13 cellular contexts compared by ENCODE assay signal in the genomic region with DNA sequence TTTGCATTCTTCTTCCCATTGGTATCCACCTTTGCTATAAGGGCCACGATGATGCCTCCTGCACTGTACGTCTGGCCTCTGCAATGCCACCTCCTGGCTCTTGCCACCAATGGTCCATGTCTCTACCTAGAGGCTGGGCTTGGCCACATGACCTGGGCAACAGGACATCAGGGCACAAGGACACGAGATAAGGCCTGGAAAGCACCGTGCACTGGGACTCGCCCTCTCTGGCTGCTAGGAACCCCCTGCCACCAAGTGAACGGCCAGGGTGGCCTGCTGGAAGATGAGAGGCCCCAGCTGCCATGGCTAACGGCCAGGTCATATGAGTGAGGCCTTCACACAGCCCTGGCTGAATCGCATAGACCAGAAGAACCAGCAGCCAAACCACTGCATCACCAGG.
"Had no signal": no experiment of that assay in that cellular context is flagged by ENCODE, and none has a peak within 500 bp of the region (broad histone marks: within the 10 kb centered on the region; RNA-seq: fewer than 3 reads in every experiment).

No MANE protein-coding gene starts in this region.

- H3K9me3 ChIP-seq: colonic mucosa had no signal

- H3K9me3 Mint-ChIP-seq: activated CD4-positive, alpha-beta memory T cell treated with anti-CD3 and anti-CD28 coated beads, Interleukin-2, amount 10 ng/mL, durations not matched to agents 7 days and 5 days had no signal

- H3K27ac Mint-ChIP-seq: activated CD4-positive, alpha-beta memory T cell treated with anti-CD3 and anti-CD28 coated beads, Interleukin-2, amount 10 ng/mL, durations not matched to agents 7 days and 5 days; activated T-cell treated with anti-CD3 and anti-CD28 coated beads, Interleukin-2, amount 50 U/mL, for 72 hours; naive thymus-derived CD4-positive, alpha-beta T cell had no signal

- H3K27me3 Mint-ChIP-seq: activated CD4-positive, alpha-beta memory T cell treated with anti-CD3 and anti-CD28 coated beads, Interleukin-2, amount 10 ng/mL, durations not matched to agents 7 days and 5 days had no signal

- H3K4me1 ChIP-seq: colonic mucosa had no signal

- DNase-seq: activated CD4-positive, alpha-beta memory T cell treated with anti-CD3 and anti-CD28 coated beads, Interleukin-2, amount 10 ng/mL, durations not matched to agents 7 days and 5 days; activated CD4-positive, alpha-beta T cell treated with anti-CD3 and anti-CD28 coated beads for 1 hour; activated naive CD4-positive, alpha-beta T cell; activated T-cell treated with anti-CD3 and anti-CD28 coated beads, Interleukin-2, amount 50 U/mL, for 72 hours; colonic mucosa; foreskin keratinocyte; midbrain; naive thymus-derived CD4-positive, alpha-beta T cell; stimulated activated naive CD8-positive, alpha-beta T cell treated with anti-CD3 and anti-CD28 coated beads, Interleukin-15, Interleukin-2, amounts not matched to agents 100 U/mL and 50 U/mL, for 24 hours; SW 1271 had no signal

- H3K36me3 ChIP-seq: colonic mucosa had no signal

- ATAC-seq: activated T-cell treated with anti-CD3 and anti-CD28 coated beads, Interleukin-2, amount 50 U/mL, for 72 hours; foreskin keratinocyte; naive thymus-derived CD4-positive, alpha-beta T cell; sciatic nerve; stimulated activated naive CD8-positive, alpha-beta T cell treated with anti-CD3 and anti-CD28 coated beads, Interleukin-15, Interleukin-2, amounts not matched to agents 100 U/mL and 50 U/mL, for 24 hours had no signal

- H3K4me1 Mint-ChIP-seq: activated CD4-positive, alpha-beta memory T cell treated with anti-CD3 and anti-CD28 coated beads, Interleukin-2, amount 10 ng/mL, durations not matched to agents 7 days and 5 days had no signal

- H3K27me3 ChIP-seq: colonic mucosa, foreskin keratinocyte had no signal

- H3K4me3 ChIP-seq: colonic mucosa had no signal

- FAIRE-seq: endothelial cell of umbilical vein, keratinocyte had no signal

- H3K27ac ChIP-seq: colonic mucosa, foreskin keratinocyte had no signal

- H3K4me3 Mint-ChIP-seq: activated CD4-positive, alpha-beta memory T cell treated with anti-CD3 and anti-CD28 coated beads, Interleukin-2, amount 10 ng/mL, durations not matched to agents 7 days and 5 days; activated T-cell treated with anti-CD3 and anti-CD28 coated beads, Interleukin-2, amount 50 U/mL, for 72 hours; naive thymus-derived CD4-positive, alpha-beta T cell had no signal
